In genomic region chr5:120464627-120465280, GRCh38 we compare ENCODE assay signal across 8 cellular contexts. TPM values are rescaled to one million over a fixed set of nuclear protein-coding genes. Genes with fewer than 3 reads are reported as not detected.
DNase-seq lines count a peak whose midpoint lies in the region; ATAC-seq, FAIRE-seq and TF ChIP-seq lines count a peak whose summit lies in the region.

No MANE protein-coding gene starts in this region.

- H3K27ac Mint-ChIP-seq in CD4-positive, alpha-beta memory T cell, result no peak overlapping the region
- H3K27ac Mint-ChIP-seq in activated naive CD8-positive, alpha-beta T cell treated with anti-CD3 and anti-CD28 coated beads for 36 hours, result no peak overlapping the region

- H3K4me1 Mint-ChIP-seq in CD4-positive, alpha-beta memory T cell, result peaks cover 4 to 26% (median 7%) of the 10 kb centered on the region in 4 donors
- peaks cover 14% of the 10 kb centered on the region for H3K4me1 Mint-ChIP-seq in activated naive CD8-positive, alpha-beta T cell treated with anti-CD3 and anti-CD28 coated beads for 36 hours

- H3K27me3 Mint-ChIP-seq in CD4-positive, alpha-beta memory T cell, result peaks cover 23 to 27% of the 10 kb centered on the region in 2 donors
- H3K27me3 Mint-ChIP-seq in activated naive CD8-positive, alpha-beta T cell treated with anti-CD3 and anti-CD28 coated beads for 36 hours, result peaks cover 52% of the 10 kb centered on the region

- POLR2A ChIA-PET in CD4-positive, alpha-beta memory T cell (lab: Charles Lee; ENCODE audit: partially characterized antibody), result no interaction called here

- FAIRE-seq in GM12892 (lab: Jason Lieb, UNC), result no peak

- CTCF ChIA-PET in CD4-positive, alpha-beta memory T cell (lab: Charles Lee; ENCODE audit: partially characterized antibody), result no interaction called here

- TF ChIP-seq POLR2A in GM12892 (IDR thresholded peaks at IDR 0.05; ENCODE audit: low read depth, low read length), result no peak

- no peaks in the 10 kb centered on the region for H3K27me3 ChIP-seq in CD4-positive, alpha-beta memory T cell (ENCODE audit: insufficient read depth, low read length)

- H3K9me3 Mint-ChIP-seq in CD4-positive, alpha-beta memory T cell, result peaks cover 0 to 4% (median 0%) of the 10 kb centered on the region in 8 donors
- H3K9me3 Mint-ChIP-seq in activated naive CD8-positive, alpha-beta T cell treated with anti-CD3 and anti-CD28 coated beads for 36 hours, result no peaks in the 10 kb centered on the region

- intact Hi-C loops in CD4-positive, alpha-beta memory T cell (cut with micrococcal nuclease), result no loop called here
- intact Hi-C loops in left cardiac atrium (cut with DNase I) (loop anchor here in 1 of 2 donors (5.0 kb wide), 1 partner anchor 497 kb away; no protein-coding TSS in a partner anchor), posterior vena cava (cut with DNase I) (no loop called here)

- no peaks in the 10 kb centered on the region for H3K36me3 ChIP-seq in CD4-positive, alpha-beta memory T cell (ENCODE audit: insufficient read depth, low read length)

- no peaks in the 10 kb centered on the region for H3K36me3 Mint-ChIP-seq in CD4-positive, alpha-beta memory T cell
- no peaks in the 10 kb centered on the region for H3K36me3 Mint-ChIP-seq in activated naive CD8-positive, alpha-beta T cell treated with anti-CD3 and anti-CD28 coated beads for 36 hours

- ATAC-seq in HG03103 (IDR thresholded peaks at IDR 0.05; ENCODE audit: low read depth, unreplicated experiment) (peak; percentile 0), left cardiac atrium (peak; percentile 51 to 79), GM19035 (IDR thresholded peaks at IDR 0.05; ENCODE audit: unreplicated experiment) (no peak)

- no peaks in the 10 kb centered on the region for H3K9me3 ChIP-seq in CD4-positive, alpha-beta memory T cell (ENCODE audit: control insufficient read depth in 1 of 2, low read length in 2 of 2)

- no peak overlapping the region for H3K27ac ChIP-seq in CD4-positive, alpha-beta memory T cell (ENCODE audit: low read depth, low read length)

- H3K4me3 ChIP-seq in CD4-positive, alpha-beta memory T cell (ENCODE audit: low read length in 2 of 2), result no peak overlapping the region

- no peaks in the 10 kb centered on the region for H3K4me1 ChIP-seq in CD4-positive, alpha-beta memory T cell (ENCODE audit: insufficient read depth, low read length)

- H3K4me3 Mint-ChIP-seq in CD4-positive, alpha-beta memory T cell, result peak overlapping the region in 7 of 8 donors; percentile 5 to 81 (median 65)
- peak overlapping the region; percentile 54 for H3K4me3 Mint-ChIP-seq in activated naive CD8-positive, alpha-beta T cell treated with anti-CD3 and anti-CD28 coated beads for 36 hours

- no peak for DNase-seq in CD4-positive, alpha-beta memory T cell
- no peak for DNase-seq in activated naive CD8-positive, alpha-beta T cell treated with anti-CD3 and anti-CD28 coated beads for 36 hours
- DNase-seq in left cardiac atrium, result peak; percentile 44
- peak; percentile 83 for DNase-seq in posterior vena cava (ENCODE audit: low spot score)
- no peak for DNase-seq in NCI-H187 treated with DMSO at 0.1 percent for 48 hours (lab: John Stamatoyannopoulos, UW)
- no peak for DNase-seq in GM12892 (ENCODE audit: insufficient read length)

RNA-seq across cellular contexts. Expression of gene PRR16, which starts 0.7 kb away (rescaled TPM):
- total RNA-seq in CD4-positive, alpha-beta memory T cell, result not detected
- polyA plus RNA-seq in CD4-positive, alpha-beta memory T cell, result not detected
- total RNA-seq in activated naive CD8-positive, alpha-beta T cell treated with anti-CD3 and anti-CD28 coated beads for 36 hours, result not detected
- total RNA-seq in left cardiac atrium (1 to 10 TPM; 4.7 to 4.8 TPM), posterior vena cava (1 to 10 TPM; 4.3 to 6.0 TPM)
- polyA plus RNA-seq in GM12892 (2012; ENCODE audit: missing spikeins), result not detected

Comparison
In these comparisons a context has a peak if more than half of its experiments do, and no peak if none do; other contexts are left out.
1. DNase-seq: peak in left cardiac atrium (single experiment) and posterior vena cava (single experiment); none in CD4-positive, alpha-beta memory T cell (0 of 5), activated naive CD8-positive, alpha-beta T cell treated with anti-CD3 and anti-CD28 coated beads for 36 hours (single experiment), NCI-H187 treated with DMSO at 0.1 percent for 48 hours (single experiment) and GM12892 (single experiment).
2. RNA of gene PRR16, which starts 0.7 kb away (total RNA-seq): 4.3 to 6.0 TPM in posterior vena cava and 4.7 to 4.8 TPM in left cardiac atrium; not detected in CD4-positive, alpha-beta memory T cell and not detected in activated naive CD8-positive, alpha-beta T cell treated with anti-CD3 and anti-CD28 coated beads for 36 hours; every median in the first group is over 4 times any median in the second.